ENCODE assay signal across 9 cellular contexts in the genomic region with DNA sequence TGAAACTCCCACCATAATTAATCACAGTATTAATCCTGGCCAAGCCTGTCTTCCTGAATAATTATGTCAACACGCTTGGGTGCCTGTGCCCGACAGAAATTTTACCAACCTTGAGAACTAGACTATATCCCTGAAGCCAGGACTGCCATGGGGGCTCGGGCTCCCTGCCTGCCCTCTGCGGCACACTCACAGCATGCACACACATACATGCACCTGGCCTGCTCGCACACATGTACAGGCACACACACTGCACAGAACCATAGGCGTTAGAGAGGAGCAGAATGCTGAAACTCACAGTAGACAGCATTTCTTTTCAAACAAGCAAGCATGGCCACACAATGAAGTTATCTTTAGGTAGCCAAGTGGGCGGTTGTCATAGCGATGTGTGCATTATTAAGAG.
DNase-seq lines count a peak whose midpoint lies in the region; ATAC-seq and TF ChIP-seq lines count a peak whose summit lies in the region.
"Had no signal": no experiment of that assay in that cellular context is flagged by ENCODE, and none has a peak within 500 bp of the region (broad histone marks: within the 10 kb centered on the region; RNA-seq: fewer than 3 reads in every experiment).

No MANE protein-coding gene starts in this region.

- H3K4me1 ChIP-seq in iPS DF 6.9 (ENCODE audit: control insufficient read depth, insufficient read depth, low read length) = peaks cover 6% of the 10 kb centered on the region

- peak in 1 of 2 donors; percentile 29 for ATAC-seq in stimulated activated naive B cell treated with anti-CD40 and anti-IgM and Interleukin-4, amounts not matched to agents 10 μg/mL and 1 μg/mL and 100 μg/mL, for 72 hours (replicated peaks)
- no peak for ATAC-seq in GM21529 (IDR thresholded peaks at IDR 0.05; ENCODE audit: unreplicated experiment)
- ATAC-seq in HG02798 (IDR thresholded peaks at IDR 0.05; ENCODE audit: poor library complexity, unreplicated experiment) = no peak

- H3K9me3 Mint-ChIP-seq in stimulated activated naive B cell treated with anti-CD40 and anti-IgM and Interleukin-4, amounts not matched to agents 10 μg/mL and 1 μg/mL and 100 μg/mL, for 72 hours = no peaks in the 10 kb centered on the region
- H3K9me3 Mint-ChIP-seq in HFFc6 = peaks cover 10% of the 10 kb centered on the region; the same call in 1 of the 2 replicates

- H3K36me3 Mint-ChIP-seq in stimulated activated naive B cell treated with anti-CD40 and anti-IgM and Interleukin-4, amounts not matched to agents 10 μg/mL and 1 μg/mL and 100 μg/mL, for 72 hours = peaks cover 0 to 2% of the 10 kb centered on the region in 2 donors
- no peaks in the 10 kb centered on the region for H3K36me3 Mint-ChIP-seq in HFFc6 (ENCODE audit: low read depth)

- no peaks in the 10 kb centered on the region for H3K36me3 ChIP-seq in iPS DF 6.9 (ENCODE audit: control insufficient read depth, insufficient read depth, low read length)

- no CpG with 5 or more reads among the region's 8 CpGs for WGBS in iPS DF 6.9 (ENCODE audit: insufficient coverage, insufficient read length)

- no peaks in the 10 kb centered on the region for H3K27me3 ChIP-seq in iPS DF 6.9 (ENCODE audit: control insufficient read depth, insufficient read depth, low read length)

- H3K9me3 ChIP-seq in iPS DF 6.9 (ENCODE audit: control insufficient read depth, insufficient read depth, low read length) = no peaks in the 10 kb centered on the region

- no peak for TF ChIP-seq CTCF in HFFc6 (IDR thresholded peaks at IDR 0.05)

- peak overlapping the region; percentile 33 for H3K27ac Mint-ChIP-seq in stimulated activated naive B cell treated with anti-CD40 and anti-IgM and Interleukin-4, amounts not matched to agents 10 μg/mL and 1 μg/mL and 100 μg/mL, for 72 hours
- H3K27ac Mint-ChIP-seq in HFFc6 = no peak overlapping the region

- DNase-seq in NCI-H446 (lab: John Stamatoyannopoulos, UW) (peak; percentile 15 to 34), NCI-H446 treated with DMSO at 0.1 percent for 48 hours (lab: John Stamatoyannopoulos, UW) (no peak), iPS DF 6.9 (ENCODE audit: low read depth, low spot score) (no peak), HFFc6 (no peak)
- DNase-seq in stimulated activated naive B cell treated with anti-CD40 and anti-IgM and Interleukin-4, amounts not matched to agents 10 μg/mL and 1 μg/mL and 100 μg/mL, for 72 hours = no peak
- DNase-seq: NCI-H2081 had no signal

- peak overlapping the region; percentile 71 to 77 for H3K4me3 Mint-ChIP-seq in stimulated activated naive B cell treated with anti-CD40 and anti-IgM and Interleukin-4, amounts not matched to agents 10 μg/mL and 1 μg/mL and 100 μg/mL, for 72 hours
- no peak overlapping the region for H3K4me3 Mint-ChIP-seq in HFFc6

- H3K27ac ChIP-seq in angular gyrus (ENCODE audit: low read depth, low read length) (peak overlapping the region; percentile 79), iPS DF 6.9 (ENCODE audit: low read length) (no peak overlapping the region)

- H3K4me1 Mint-ChIP-seq in stimulated activated naive B cell treated with anti-CD40 and anti-IgM and Interleukin-4, amounts not matched to agents 10 μg/mL and 1 μg/mL and 100 μg/mL, for 72 hours = peaks cover 19 to 21% of the 10 kb centered on the region in 2 donors
- no peaks in the 10 kb centered on the region for H3K4me1 Mint-ChIP-seq in HFFc6 (ENCODE audit: low read depth)

- peak overlapping the region; percentile 23; the same call in 1 of the 2 replicates for H3K4me3 ChIP-seq in iPS DF 6.9 (ENCODE audit: low read length)

- peaks cover 32 to 33% of the 10 kb centered on the region in 2 donors for H3K27me3 Mint-ChIP-seq in stimulated activated naive B cell treated with anti-CD40 and anti-IgM and Interleukin-4, amounts not matched to agents 10 μg/mL and 1 μg/mL and 100 μg/mL, for 72 hours
- peaks cover 1% of the 10 kb centered on the region; the same call in 1 of the 2 replicates for H3K27me3 Mint-ChIP-seq in HFFc6 (ENCODE audit: insufficient read depth)

Comparison
In these comparisons a context has a peak if more than half of its experiments do, and no peak if none do; other contexts are left out.
1. DNase-seq: peak in NCI-H446 (2 of 2); none in NCI-H446 treated with DMSO at 0.1 percent for 48 hours (single experiment), iPS DF 6.9 (single experiment), stimulated activated naive B cell treated with anti-CD40 and anti-IgM and Interleukin-4, amounts not matched to agents 10 μg/mL and 1 μg/mL and 100 μg/mL, for 72 hours (single experiment) and HFFc6 (single experiment).